In genomic region chr1:54791880-54792522, GRCh38 we compare ENCODE assay signal across 9 cellular contexts. TPM values are rescaled to one million over a fixed set of nuclear protein-coding genes. Genes with fewer than 3 reads are reported as not detected.
DNase-seq lines count a peak whose midpoint lies in the region; ATAC-seq, FAIRE-seq and TF ChIP-seq lines count a peak whose summit lies in the region.
"Had no signal": no experiment of that assay in that cellular context is flagged by ENCODE, and none has a peak within 500 bp of the region (broad histone marks: within the 10 kb centered on the region; RNA-seq: fewer than 3 reads in every experiment).

No MANE protein-coding gene starts in this region.

- ATAC-seq in WTC11 (peak; percentile 47), foreskin keratinocyte (no peak), GM18907 (IDR thresholded peaks at IDR 0.05; ENCODE audit: unreplicated experiment) (no peak)
- ATAC-seq: T-cell had no signal

- H3K27me3 ChIP-seq in foreskin keratinocyte, result no peaks in the 10 kb centered on the region

- CTCF ChIA-PET in WTC11 (lab: Charles Lee) (interaction anchor here (0.5 to 2.4 kb wide), 45 partner anchors 9 to 800 kb away, joined by 3 to 47 read pairs (median 5); partner anchors contain the start of genes ACOT11, PARS2, TCEANC2 and TMEM59), RWPE1 (lab: Yijun Ruan, JAX) (interaction anchor here (0.6 to 0.8 kb wide), 7 partner anchors 15 to 469 kb away, joined by 3 to 7 read pairs (median 4); no protein-coding TSS in a partner anchor)

- peaks cover 6% of the 10 kb centered on the region; the same call in 1 of the 2 replicates for H3K9me3 Mint-ChIP-seq in WTC11

- no peaks in the 10 kb centered on the region for H3K36me3 Mint-ChIP-seq in WTC11

- no peaks in the 10 kb centered on the region for H3K4me1 ChIP-seq in foreskin keratinocyte

- no peak overlapping the region for H3K27ac ChIP-seq in foreskin keratinocyte
- H3K27ac ChIP-seq in RWPE1, result no peak overlapping the region

- DNase-seq in D721Med (ENCODE audit: insufficient read length, low spot score) (no peak), HuH-7.5 (ENCODE audit: low spot score) (peak; percentile 68), WTC11 (ENCODE audit: low spot score) (peak; percentile 88), foreskin keratinocyte (no peak), medulla oblongata (ENCODE audit: extremely low spot score) (no peak), RWPE1 (ENCODE audit: low spot score) (no peak)
- peak; percentile 41 to 54 for DNase-seq in stimulated activated CD8-positive, alpha-beta memory T cell treated with anti-CD3 and anti-CD28 coated beads, Interleukin-2, amount 100 ng/mL, for 48 hours (ENCODE audit: low read depth in 2 of 2)

- TF ChIP-seq CTCF in D721Med (IDR thresholded peaks at IDR 0.05; ENCODE audit: insufficient read depth, missing control alignments) (peak; percentile 68), WTC11 (IDR thresholded peaks at IDR 0.05) (peak; percentile 91), foreskin keratinocyte (conservative IDR thresholded peaks at IDR 0.05) (peak; percentile 74), RWPE1 (conservative IDR thresholded peaks at IDR 0.05; ENCODE audit: low read depth) (no peak)

- FAIRE-seq in D721Med (lab: Jason Lieb, UNC), result no peak

- POLR2A ChIA-PET in WTC11 (lab: Charles Lee) (interaction anchor here (1.3 kb wide), 1 partner anchor 9 kb away, joined by 3 read pairs; the partner anchor contains the start of gene TTC22), RWPE1 (lab: Yijun Ruan, JAX; ENCODE audit: low non-redundant PET) (no interaction called here)

- no peak overlapping the region for H3K4me3 Mint-ChIP-seq in WTC11
- H3K4me3 Mint-ChIP-seq: T-cell had no signal

- peaks cover 38% of the 10 kb centered on the region for H3K4me1 Mint-ChIP-seq in WTC11

- H3K27ac Mint-ChIP-seq in WTC11, result no peak overlapping the region
- H3K27ac Mint-ChIP-seq: T-cell had no signal

- H3K27me3 Mint-ChIP-seq in WTC11 (ENCODE audit: low read depth), result peaks cover 3% of the 10 kb centered on the region; the same call in 1 of the 2 replicates
- H3K27me3 Mint-ChIP-seq: T-cell had no signal

TF ChIP-seq in WTC11, 78 proteins besides CTCF, POLR2A, EP300 and RAD21:
- no peak for TF ChIP-seq CREM (CRISPR knock-in tag; IDR thresholded peaks at IDR 0.05)
- TF ChIP-seq ESRRA (CRISPR knock-in tag; IDR thresholded peaks at IDR 0.05; ENCODE audit: borderline replicate concordance), result no peak
- TF ChIP-seq PREB (CRISPR knock-in tag; IDR thresholded peaks at IDR 0.05; ENCODE audit: borderline replicate concordance), result no peak
- no peak for TF ChIP-seq ZNF263 (CRISPR knock-in tag; IDR thresholded peaks at IDR 0.05; ENCODE audit: low read depth)
- no peak for TF ChIP-seq RORB (CRISPR knock-in tag; IDR thresholded peaks at IDR 0.05)

RNA-seq across cellular contexts. Expression of gene TTC22, which starts 9.1 kb away (rescaled TPM):
- 0.63 to 0.99 TPM (median 0.69 TPM) in 3 replicates for total RNA-seq in WTC11 (2021)
- total RNA-seq in foreskin keratinocyte, result 4.6 and 5.9 TPM in 2 replicates
- polyA plus RNA-seq in foreskin keratinocyte, result 3.2 and 4.3 TPM in 2 replicates

RNA-seq across cellular contexts. Expression of gene PARS2, which starts 27.7 kb away (rescaled TPM):
- total RNA-seq in WTC11 (2021), result 11.5 to 12.1 TPM (median 12.1 TPM) in 3 replicates
- total RNA-seq in foreskin keratinocyte, result 5.9 and 6.2 TPM in 2 replicates
- polyA plus RNA-seq in foreskin keratinocyte, result 4.0 and 4.4 TPM in 2 replicates

Comparison
In these comparisons a context has a peak if more than half of its experiments do, and no peak if none do; other contexts are left out.
1. DNase-seq: peak in HuH-7.5 (single experiment), WTC11 (single experiment) and stimulated activated CD8-positive, alpha-beta memory T cell treated with anti-CD3 and anti-CD28 coated beads, Interleukin-2, amount 100 ng/mL, for 48 hours (2 of 2); none in D721Med (single experiment), foreskin keratinocyte (0 of 2), medulla oblongata (single experiment) and RWPE1 (single experiment).